Comparison of ENCODE assay signal across 8 cellular contexts in genomic region chr9:131530546-131530929, GRCh38. TPM values are rescaled to one million over a fixed set of nuclear protein-coding genes. Genes with fewer than 3 reads are reported as not detected.
DNase-seq lines count a peak whose midpoint lies in the region; ATAC-seq lines count a peak whose summit lies in the region.

No MANE protein-coding gene starts in this region.

- H3K4me3 ChIP-seq in MG63 = peak overlapping the region; percentile 77

- CTCF ChIA-PET in activated CD4-positive, alpha-beta T cell treated with anti-CD3 and anti-CD28 coated beads for 36 hours (lab: Charles Lee) = no interaction called here

- H3K27me3 Mint-ChIP-seq in activated CD4-positive, alpha-beta T cell treated with anti-CD3 and anti-CD28 coated beads for 36 hours = no peaks in the 10 kb centered on the region

- peak; percentile 15 for ATAC-seq in activated CD4-positive, alpha-beta T cell treated with anti-CD3 and anti-CD28 coated beads for 36 hours
- ATAC-seq in GM21737 (IDR thresholded peaks at IDR 0.05; ENCODE audit: unreplicated experiment) = peak; percentile 31

- peak; percentile 33 for DNase-seq in activated CD4-positive, alpha-beta T cell treated with anti-CD3 and anti-CD28 coated beads for 36 hours
- DNase-seq in activated CD4-positive, alpha-beta T cell treated with anti-CD3 and anti-CD28 coated beads for 1 hour = no peak
- DNase-seq in MG63 = peak; percentile 52
- peak; percentile 21 for DNase-seq in amniotic epithelial cell (ENCODE audit: low read depth)
- DNase-seq in iPS-NIHi11 (ENCODE audit: low spot score) = peak; percentile 82
- peak; percentile 26 to 29 for DNase-seq in stimulated activated CD4-positive, alpha-beta T cell treated with anti-CD3 and anti-CD28 coated beads, Interleukin-2, amount 100 ng/mL, for 24 hours
- DNase-seq in DMS153 treated with DMSO at 0.1 percent for 48 hours (lab: John Stamatoyannopoulos, UW; ENCODE audit: unreplicated experiment) = no peak

- H3K4me1 Mint-ChIP-seq in activated CD4-positive, alpha-beta T cell treated with anti-CD3 and anti-CD28 coated beads for 36 hours = peaks cover 27% of the 10 kb centered on the region

- peaks cover 19% of the 10 kb centered on the region for H3K36me3 Mint-ChIP-seq in activated CD4-positive, alpha-beta T cell treated with anti-CD3 and anti-CD28 coated beads for 36 hours (ENCODE audit: low read depth)

- H3K27me3 ChIP-seq in MG63 = no peaks in the 10 kb centered on the region

- no peaks in the 10 kb centered on the region for H3K9me3 Mint-ChIP-seq in activated CD4-positive, alpha-beta T cell treated with anti-CD3 and anti-CD28 coated beads for 36 hours (ENCODE audit: low read depth)

- intact Hi-C loops in activated CD4-positive, alpha-beta T cell treated with anti-CD3 and anti-CD28 coated beads for 36 hours (cut with DNase I, micrococcal nuclease) = no loop called here

- no peaks in the 10 kb centered on the region for H3K9me3 ChIP-seq in MG63

- peak overlapping the region; percentile 69 for H3K27ac Mint-ChIP-seq in activated CD4-positive, alpha-beta T cell treated with anti-CD3 and anti-CD28 coated beads for 36 hours

- peaks cover 19% of the 10 kb centered on the region for H3K36me3 ChIP-seq in MG63

- peak overlapping the region; percentile 78 for H3K4me3 Mint-ChIP-seq in activated CD4-positive, alpha-beta T cell treated with anti-CD3 and anti-CD28 coated beads for 36 hours

- POLR2A ChIA-PET in activated CD4-positive, alpha-beta T cell treated with anti-CD3 and anti-CD28 coated beads for 36 hours (lab: Charles Lee) = no interaction called here

RNA-seq across cellular contexts. Expression of gene UCK1, which starts 0.5 kb away (rescaled TPM):
- total RNA-seq in activated CD4-positive, alpha-beta T cell treated with anti-CD3 and anti-CD28 coated beads for 36 hours = 10 to 100 TPM; 15.2 to 16.5 TPM
- 19.3 and 30.6 TPM in 2 replicates for total RNA-seq in MG63 (2014; rRNA removed; shearing (Covaris generic); ENCODE audit: low replicate concordance)

RNA-seq across cellular contexts. Expression of gene PRRT1B, which starts 14.8 kb away (rescaled TPM):
- total RNA-seq in activated CD4-positive, alpha-beta T cell treated with anti-CD3 and anti-CD28 coated beads for 36 hours = not detected
- not detected in 2 replicates for total RNA-seq in MG63 (2014; rRNA removed; shearing (Covaris generic); ENCODE audit: low replicate concordance)

RNA-seq across cellular contexts. Expression of gene POMT1, which starts 27.8 kb away (rescaled TPM):
- 10 to 100 TPM; 28.2 to 30.7 TPM for total RNA-seq in activated CD4-positive, alpha-beta T cell treated with anti-CD3 and anti-CD28 coated beads for 36 hours
- 6.7 and 12.8 TPM in 2 replicates for total RNA-seq in MG63 (2014; rRNA removed; shearing (Covaris generic); ENCODE audit: low replicate concordance)

Comparison
In these comparisons a context has a peak if more than half of its experiments do, and no peak if none do; other contexts are left out.
1. DNase-seq: peak in activated CD4-positive, alpha-beta T cell treated with anti-CD3 and anti-CD28 coated beads for 36 hours (single experiment), MG63 (single experiment), amniotic epithelial cell (single experiment), iPS-NIHi11 (single experiment) and stimulated activated CD4-positive, alpha-beta T cell treated with anti-CD3 and anti-CD28 coated beads, Interleukin-2, amount 100 ng/mL, for 24 hours (2 of 2); none in activated CD4-positive, alpha-beta T cell treated with anti-CD3 and anti-CD28 coated beads for 1 hour (single experiment) and DMS153 treated with DMSO at 0.1 percent for 48 hours (single experiment).